In genomic region chr13:113584205-113584869, GRCh38 we compare ENCODE assay signal across 1 cellular context.
TF ChIP-seq lines count a peak whose summit lies in the region.

Gene TFDP1, plus strand, starts transcription at chr13:113584753. Its CDS starts 1,085 bp downstream, at chr13:113585838.

TF ChIP-seq in HEK293, 187 proteins besides CTCF, POLR2A, EP300 and RAD21 (continued from another document and continues in another):
- no peak for TF ChIP-seq TCF7L2 (IDR thresholded peaks at IDR 0.05; ENCODE audit: borderline replicate concordance, low read depth, low read length)
- TF ChIP-seq SCRT2 (tag by site-specific recombination; IDR thresholded peaks at IDR 0.05): 0 out of 2 replicates have a peak, but pooled peaks have one; percentile 19
- TF ChIP-seq ZBTB49 (tag by site-specific recombination; IDR thresholded peaks at IDR 0.05; ENCODE audit: low read depth): no peak
- TF ChIP-seq KLF7 (tag by site-specific recombination; IDR thresholded peaks at IDR 0.05; ENCODE audit: borderline replicate concordance): no peak
- TF ChIP-seq ZNF426 (tag by site-specific recombination; IDR thresholded peaks at IDR 0.05): no peak
- no peak for TF ChIP-seq ZNF404 (tag by site-specific recombination; IDR thresholded peaks at IDR 0.05)
- no peak for TF ChIP-seq ZNF274 (IDR thresholded peaks at IDR 0.05; ENCODE audit: low read length)
- TF ChIP-seq ZNF274 (tag by site-specific recombination; IDR thresholded peaks at IDR 0.05; ENCODE audit: borderline replicate concordance): no peak
- TF ChIP-seq ZBTB26 (tag by site-specific recombination; optimal IDR thresholded peaks at IDR 0.05): peak; percentile 98
- TF ChIP-seq ZNF362 (tag by site-specific recombination; IDR thresholded peaks at IDR 0.05): no peak
- TF ChIP-seq OSR2 (tag by site-specific recombination; IDR thresholded peaks at IDR 0.05): no peak
- no peak for TF ChIP-seq ZNF169 (tag by site-specific recombination; IDR thresholded peaks at IDR 0.05)
- no peak for TF ChIP-seq OVOL3 (tag by site-specific recombination; IDR thresholded peaks at IDR 0.05)
- peak; percentile 68 for TF ChIP-seq GLIS2 (tag by site-specific recombination; IDR thresholded peaks at IDR 0.05)
- TF ChIP-seq ZFP37 (tag by site-specific recombination; IDR thresholded peaks at IDR 0.05): no peak
- no peak for TF ChIP-seq ZNF658 (tag by site-specific recombination; IDR thresholded peaks at IDR 0.05)
- TF ChIP-seq ZNF518A (tag by site-specific recombination; conservative IDR thresholded peaks at IDR 0.05; ENCODE audit: low read depth): no peak
- TF ChIP-seq ZNF223 (tag by site-specific recombination; IDR thresholded peaks at IDR 0.05): no peak
- TF ChIP-seq YY2 (tag by site-specific recombination; IDR thresholded peaks at IDR 0.05): no peak
- TF ChIP-seq ZNF341 (tag by site-specific recombination; IDR thresholded peaks at IDR 0.05; ENCODE audit: low read depth): peak; percentile 92
- no peak for TF ChIP-seq ZSCAN18 (tag by site-specific recombination; IDR thresholded peaks at IDR 0.05)
- TF ChIP-seq ZNF23 (tag by site-specific recombination; IDR thresholded peaks at IDR 0.05; ENCODE audit: borderline replicate concordance): no peak
- TF ChIP-seq ZNF133 (tag by site-specific recombination; IDR thresholded peaks at IDR 0.05): no peak
- TF ChIP-seq ZNF354C (tag by site-specific recombination; IDR thresholded peaks at IDR 0.05; ENCODE audit: borderline replicate concordance, low read depth): no peak
- TF ChIP-seq ZNF513 (tag by site-specific recombination; IDR thresholded peaks at IDR 0.05): peak; percentile 90
- no peak for TF ChIP-seq ZNF555 (tag by site-specific recombination; conservative IDR thresholded peaks at IDR 0.05)
- TF ChIP-seq ZNF366 (tag by site-specific recombination; conservative IDR thresholded peaks at IDR 0.05): no peak
- no peak for TF ChIP-seq ZBTB6 (tag by site-specific recombination; IDR thresholded peaks at IDR 0.05)
- TF ChIP-seq ZNF791 (tag by site-specific recombination; IDR thresholded peaks at IDR 0.05): no peak
- TF ChIP-seq ZNF391 (tag by site-specific recombination; IDR thresholded peaks at IDR 0.05; ENCODE audit: borderline replicate concordance, low read depth): no peak
- peak; percentile 51; the same call in 1 of the 2 replicates for TF ChIP-seq ZEB2 (tag by site-specific recombination; IDR thresholded peaks at IDR 0.05)
- no peak for TF ChIP-seq ZNF433 (tag by site-specific recombination; IDR thresholded peaks at IDR 0.05; ENCODE audit: low read depth)
- 0 out of 2 replicates have a peak, but pooled peaks have one; percentile 51 for TF ChIP-seq ZBTB17 (tag by site-specific recombination; IDR thresholded peaks at IDR 0.05)
- TF ChIP-seq ZSCAN23 (tag by site-specific recombination; IDR thresholded peaks at IDR 0.05): no peak
- no peak for TF ChIP-seq ZNF704 (tag by site-specific recombination; IDR thresholded peaks at IDR 0.05)
- TF ChIP-seq ZNF645 (tag by site-specific recombination; IDR thresholded peaks at IDR 0.05): no peak
- no peak for TF ChIP-seq HOXA7 (CRISPR knock-in tag; IDR thresholded peaks at IDR 0.05; ENCODE audit: borderline replicate concordance)
- no peak for TF ChIP-seq ZBTB10 (tag by site-specific recombination; IDR thresholded peaks at IDR 0.05)
- TF ChIP-seq ZNF174 (tag by site-specific recombination; IDR thresholded peaks at IDR 0.05): no peak
- TF ChIP-seq GLIS1 (tag by site-specific recombination; IDR thresholded peaks at IDR 0.05): peak; percentile 89
- no peak for TF ChIP-seq ZNF211 (tag by site-specific recombination; IDR thresholded peaks at IDR 0.05; ENCODE audit: low read depth)
- no peak for TF ChIP-seq ZNF701 (tag by site-specific recombination; IDR thresholded peaks at IDR 0.05)
- no peak for TF ChIP-seq ZNF138 (tag by site-specific recombination; IDR thresholded peaks at IDR 0.05; ENCODE audit: borderline replicate concordance)
- TF ChIP-seq ZNF423 (tag by site-specific recombination; IDR thresholded peaks at IDR 0.05): no peak
- TF ChIP-seq ZXDB (tag by site-specific recombination; IDR thresholded peaks at IDR 0.05): no peak
- TF ChIP-seq ZNF140 (tag by site-specific recombination; IDR thresholded peaks at IDR 0.05): no peak
- TF ChIP-seq ZFP69B (tag by site-specific recombination; IDR thresholded peaks at IDR 0.05): no peak
- TF ChIP-seq ZNF521 (tag by site-specific recombination; IDR thresholded peaks at IDR 0.05): no peak
